9 cellular contexts compared by ENCODE assay signal in genomic region chr7:80453699-80454340, GRCh38. TPM values are rescaled to one million over a fixed set of nuclear protein-coding genes. Genes with fewer than 3 reads are reported as not detected.
DNase-seq lines count a peak whose midpoint lies in the region; ATAC-seq and TF ChIP-seq lines count a peak whose summit lies in the region.
"Had no signal": no experiment of that assay in that cellular context is flagged by ENCODE, and none has a peak within 500 bp of the region (broad histone marks: within the 10 kb centered on the region; RNA-seq: fewer than 3 reads in every experiment).

No MANE protein-coding gene starts in this region.

- H3K27ac ChIP-seq in KMS-11, result no peak overlapping the region
- no peak overlapping the region for H3K27ac ChIP-seq in right lobe of liver

- H3K79me2 ChIP-seq in KMS-11 (ENCODE audit: insufficient read depth, low read depth), result no peaks in the 10 kb centered on the region

- TF ChIP-seq POLR2A in right lobe of liver (IDR thresholded peaks at IDR 0.05) (no peak), lower leg skin (IDR thresholded peaks at IDR 0.05) (no peak)

- H3K36me3 ChIP-seq in KMS-11 (ENCODE audit: insufficient read depth), result no peaks in the 10 kb centered on the region
- H3K36me3 ChIP-seq in adipocyte (ENCODE audit: control insufficient read depth, insufficient read depth, low read length, severe bottlenecking), result no peaks in the 10 kb centered on the region
- no peaks in the 10 kb centered on the region for H3K36me3 ChIP-seq in right lobe of liver

- H3K9me3 ChIP-seq in adipocyte (ENCODE audit: control insufficient read depth, low read length) (no peaks in the 10 kb centered on the region), right lobe of liver (no peaks in the 10 kb centered on the region)

- H3K9ac ChIP-seq in KMS-11 (no peak overlapping the region), adipocyte (ENCODE audit: low read length) (no peak overlapping the region)

- ATAC-seq in right lobe of liver (peak in 1 of 4 donors; percentile 34), GM18873 (IDR thresholded peaks at IDR 0.05; ENCODE audit: low FRiP score, unreplicated experiment) (no peak)

- 45% methylated on average over 2 of the region's 2 CpGs for WGBS in right lobe of liver (ENCODE audit: insufficient coverage, low coverage, low lambda C conversion rate, missing lambda C conversion rate)
- 55 to 60% methylated on average over 2 of the region's 2 CpGs for WGBS in lower leg skin, 2 donors

- H3K27me3 ChIP-seq in KMS-11 (ENCODE audit: insufficient read depth, low read depth) (no peaks in the 10 kb centered on the region), adipocyte (replicated peaks; ENCODE audit: control insufficient read depth, insufficient read depth, low read length) (no peaks in the 10 kb centered on the region), right lobe of liver (no peaks in the 10 kb centered on the region)

- DNase-seq in D341Med (ENCODE audit: low spot score) (peak; percentile 23), adipocyte (ENCODE audit: low read depth) (peak; percentile 62), right lobe of liver (no peak), activated gamma-delta T cell treated with Interleukin-2 at 50 U/mL for 16 hours (no peak), activated T-cell treated with anti-CD3 and anti-CD28 coated beads for 4 hours (no peak), lower leg skin (ENCODE audit: low spot score in 2 of 2) (no peak)

- intact Hi-C loops in right lobe of liver (cut with DNase I) (no loop called here), lower leg skin (cut with DNase I; ENCODE audit: low total_unique reads) (no loop called here)

- H3K4me3 ChIP-seq in KMS-11 (IDR thresholded peaks at IDR 0.05; ENCODE audit: insufficient read depth, low read depth, low read length) (no peak overlapping the region), adipocyte (ENCODE audit: low read length) (no peak overlapping the region), right lobe of liver (no peak overlapping the region), lower leg skin (ENCODE audit: low read depth, poor library complexity, severe bottlenecking) (no peak overlapping the region)

- H4K20me1 ChIP-seq in KMS-11 (ENCODE audit: insufficient read depth), result no peaks in the 10 kb centered on the region

- H3K4me1 ChIP-seq in KMS-11 (ENCODE audit: low read depth, poor library complexity, severe bottlenecking) (peaks cover 7% of the 10 kb centered on the region), adipocyte (ENCODE audit: control insufficient read depth, insufficient read depth, low read length) (peaks cover 9% of the 10 kb centered on the region), right lobe of liver (peaks cover 0 to 17% (median 5%) of the 10 kb centered on the region in 4 donors)

- TF ChIP-seq CTCF in KMS-11 (conservative IDR thresholded peaks at IDR 0.05; ENCODE audit: low read depth, low read length) (peak; percentile 60; the same call in 1 of the 2 replicates), right lobe of liver (IDR thresholded peaks at IDR 0.05) (peak; percentile 52 to 64 (median 64)), lower leg skin (IDR thresholded peaks at IDR 0.05) (no peak)

- H2AFZ ChIP-seq in KMS-11 (ENCODE audit: low read depth), result no peak overlapping the region

- no peak overlapping the region for H3K4me2 ChIP-seq in KMS-11

RNA-seq across cellular contexts. Expression of gene GNAT3, which starts 58.0 kb away (rescaled TPM):
- total RNA-seq in right lobe of liver, result not detected
- total RNA-seq in lower leg skin, result not detected
- total RNA-seq: fibroblast of lung had no signal

Comparison
In these comparisons a context has a peak if more than half of its experiments do, and no peak if none do; other contexts are left out.
1. DNase-seq: peak in D341Med (single experiment) and adipocyte (single experiment); none in right lobe of liver (0 of 3), activated gamma-delta T cell treated with Interleukin-2 at 50 U/mL for 16 hours (single experiment), activated T-cell treated with anti-CD3 and anti-CD28 coated beads for 4 hours (single experiment) and lower leg skin (0 of 2).
2. CTCF ChIP-seq: peak in KMS-11 (single experiment) and right lobe of liver (4 of 4); none in lower leg skin (0 of 3).